1 cellular context compared by ENCODE assay signal in genomic region chr5:72307968-72308852, GRCh38.
TF ChIP-seq lines count a peak whose summit lies in the region.

No MANE protein-coding gene starts in this region.

TF ChIP-seq in H1, 55 proteins besides CTCF, POLR2A, EP300 and RAD21:
- TF ChIP-seq TEAD4 (IDR thresholded peaks at IDR 0.05; ENCODE audit: low read depth, low read length) (peak; percentile 61; the same call in 1 of the 2 replicates), ATF3 (IDR thresholded peaks at IDR 0.05; ENCODE audit: insufficient read depth, low read depth, low read length) (no peak), PHF8 (conservative IDR thresholded peaks at IDR 0.05; ENCODE audit: low read depth, low read length) (peak; percentile 85), HDAC2 (IDR thresholded peaks at IDR 0.05; ENCODE audit: borderline replicate concordance in 1 of 2, low read depth in 2 of 2, low read length in 2 of 2) (peak; percentile 97 to 98; a peak in 3 of 4 replicates), YY1 (IDR thresholded peaks at IDR 0.05; ENCODE audit: low read depth, low read length) (no peak), USF2 (IDR thresholded peaks at IDR 0.05; ENCODE audit: low read length) (no peak), RBBP5 (IDR thresholded peaks at IDR 0.05; ENCODE audit: borderline replicate concordance, low read depth, low read length) (peak; percentile 79; the same call in 1 of the 2 replicates), SAP30 (IDR thresholded peaks at IDR 0.05; ENCODE audit: insufficient read depth, insufficient replicate concordance, low read length) (no peak), NRF1 (IDR thresholded peaks at IDR 0.05; ENCODE audit: low read depth, low read length) (no peak), TBP (IDR thresholded peaks at IDR 0.05; ENCODE audit: low read depth, low read length) (peak; percentile 85), TAF1 (IDR thresholded peaks at IDR 0.05; ENCODE audit: low read depth, low read length) (peak; percentile 86), CHD1 (IDR thresholded peaks at IDR 0.05; ENCODE audit: low read depth, low read length) (no peak), KDM5A (IDR thresholded peaks at IDR 0.05; ENCODE audit: low read length) (no peak), SP4 (IDR thresholded peaks at IDR 0.05; ENCODE audit: low read length) (no peak), KDM4A (IDR thresholded peaks at IDR 0.05; ENCODE audit: low read depth, low read length, severe bottlenecking) (peak; percentile 71), POLR2AphosphoS5 (IDR thresholded peaks at IDR 0.05; ENCODE audit: low read depth, low read length) (peak; percentile 96), CREB1 (IDR thresholded peaks at IDR 0.05) (peak; percentile 64; the same call in 1 of the 2 replicates), SUZ12 (IDR thresholded peaks at IDR 0.05; ENCODE audit: low read length) (0 out of 2 replicates have a peak, but pooled peaks have one; percentile 41), ASH2L (IDR thresholded peaks at IDR 0.05; ENCODE audit: low read length) (peak; percentile 94), SP1 (IDR thresholded peaks at IDR 0.05; ENCODE audit: low read depth, low read length) (peak; percentile 66; the same call in 1 of the 2 replicates), CHD2 (IDR thresholded peaks at IDR 0.05; ENCODE audit: low read length) (peak; percentile 30; the same call in 1 of the 2 replicates), BRCA1 (IDR thresholded peaks at IDR 0.05; ENCODE audit: low read depth, low read length) (no peak), NANOG (IDR thresholded peaks at IDR 0.05; ENCODE audit: insufficient read depth, low read depth, low read length, poor library complexity, severe bottlenecking) (peak; percentile 63), SRF (IDR thresholded peaks at IDR 0.05; ENCODE audit: low read depth, low read length) (no peak), BACH1 (IDR thresholded peaks at IDR 0.05; ENCODE audit: low read length) (peak; percentile 94)
- TF ChIP-seq, protein P1, sequence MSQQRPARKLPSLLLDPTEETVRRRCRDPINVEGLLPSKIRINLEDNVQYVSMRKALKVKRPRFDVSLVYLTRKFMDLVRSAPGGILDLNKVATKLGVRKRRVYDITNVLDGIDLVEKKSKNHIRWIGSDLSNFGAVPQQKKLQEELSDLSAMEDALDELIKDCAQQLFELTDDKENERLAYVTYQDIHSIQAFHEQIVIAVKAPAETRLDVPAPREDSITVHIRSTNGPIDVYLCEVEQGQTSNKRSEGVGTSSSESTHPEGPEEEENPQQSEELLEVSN (IDR thresholded peaks at IDR 0.05) = peak; percentile 92
- TF ChIP-seq, protein P2, sequence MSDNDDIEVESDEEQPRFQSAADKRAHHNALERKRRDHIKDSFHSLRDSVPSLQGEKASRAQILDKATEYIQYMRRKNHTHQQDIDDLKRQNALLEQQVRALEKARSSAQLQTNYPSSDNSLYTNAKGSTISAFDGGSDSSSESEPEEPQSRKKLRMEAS (IDR thresholded peaks at IDR 0.05) = peak; percentile 92
TF ChIP-seq in H1: peak in this region for 17.
